ENCODE assay signal across 8 cellular contexts in the genomic region with DNA sequence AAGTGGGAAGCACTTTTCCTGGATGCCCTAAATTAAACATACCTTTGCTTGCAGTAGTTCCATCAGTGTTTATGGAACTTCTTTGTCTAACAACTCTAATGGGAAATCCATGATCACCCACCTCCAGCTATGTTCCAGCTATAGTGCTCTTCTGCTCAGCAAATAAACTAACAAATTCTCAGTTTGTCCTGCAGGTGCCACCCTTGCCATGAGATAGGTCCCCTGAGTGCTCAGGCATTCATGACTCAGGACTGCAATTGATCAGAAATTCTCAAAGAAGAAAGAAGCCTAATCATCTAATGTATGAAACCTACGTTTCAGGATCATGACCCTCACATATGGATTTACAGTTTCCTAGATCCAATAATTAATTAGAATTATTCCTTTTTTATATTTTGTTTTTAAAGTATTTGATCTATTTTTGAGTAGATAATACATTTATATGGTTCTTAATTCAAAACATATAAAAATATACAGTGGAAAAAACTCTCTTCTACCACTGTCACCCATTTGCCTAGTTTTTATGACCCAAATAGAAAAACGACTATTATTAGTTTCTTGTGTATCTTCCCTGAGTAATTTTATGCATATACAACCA.
DNase-seq lines count a peak whose midpoint lies in the region; ATAC-seq and TF ChIP-seq lines count a peak whose summit lies in the region.

No MANE protein-coding gene starts in this region.

- in situ Hi-C loops in ACHN (cut with HindIII; ENCODE audit: low pct_ligation_motif_present, low pct_unique_long_range_greater_than_20kb, low sequenced_read_pairs), result no loop called here
- in situ Hi-C loops in GM13976 (cut with MboI; ENCODE audit: low sequenced_read_pairs, unreplicated experiment), result loop anchor here (10.0 kb wide), 1 partner anchor 151 kb away; no protein-coding TSS in a partner anchor

- H3K4me3 ChIP-seq in epithelial cell of esophagus (ENCODE audit: low read length), result no peak overlapping the region

- DNase-seq in ACHN (peak; percentile 78), GM13976 (ENCODE audit: low spot score) (peak; percentile 28), HPDE6-E6E7 (ENCODE audit: extremely low spot score) (peak; percentile 54), NOMO-1 (lab: John Stamatoyannopoulos, UW; ENCODE audit: unreplicated experiment in 2 of 2) (peak; percentile 57 to 85), epithelial cell of esophagus (ENCODE audit: low read depth) (peak; percentile 72), midbrain (lab: John Stamatoyannopoulos, UW) (peak; percentile 57)
- DNase-seq in stimulated activated CD8-positive, alpha-beta memory T cell treated with anti-CD3 and anti-CD28 coated beads, Interleukin-4, amount 100 ng/mL, for 48 hours, result no peak

- ATAC-seq in HG02678 (IDR thresholded peaks at IDR 0.05; ENCODE audit: unreplicated experiment), result no peak

- TF ChIP-seq CTCF in GM13976 (IDR thresholded peaks at IDR 0.05; ENCODE audit: borderline replicate concordance, control extremely low read depth, extremely low read depth, insufficient read depth, missing control alignments) (peak; percentile 22), epithelial cell of esophagus (IDR thresholded peaks at IDR 0.05; ENCODE audit: insufficient read depth, low read depth, low read length, missing control alignments) (peak; percentile 68)
